In the genomic region with DNA sequence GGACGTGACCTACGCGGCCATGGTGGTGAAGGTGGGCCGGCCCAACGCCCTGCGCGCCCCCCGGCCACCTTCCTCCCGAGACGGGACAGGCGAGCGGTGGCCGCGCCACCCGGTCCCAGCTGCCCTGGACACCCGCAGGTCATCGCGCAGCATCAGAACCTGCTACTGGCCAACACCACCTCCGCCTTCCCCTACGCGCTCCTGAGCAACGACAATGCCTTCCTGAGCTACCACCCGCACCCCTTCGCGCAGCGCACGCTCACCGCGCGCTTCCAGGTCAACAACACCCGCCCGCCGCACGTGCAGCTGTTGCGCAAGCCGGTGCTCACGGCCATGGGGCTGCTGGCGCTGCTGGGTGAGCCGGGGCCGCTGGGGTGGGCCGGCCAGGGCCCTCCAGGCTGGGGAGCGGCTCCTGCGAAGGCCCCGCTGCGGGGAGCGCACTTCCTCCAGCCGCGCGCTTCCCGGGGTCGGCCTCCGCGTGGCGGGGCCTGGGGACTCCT, we compare ENCODE assay signal across 12 cellular contexts. TPM values are rescaled to one million over a fixed set of nuclear protein-coding genes. Genes with fewer than 3 reads are reported as not detected.
A peak's percentile ranks its signal among the peaks of the same experiment; 100 is the strongest.
DNase-seq lines count a peak whose midpoint lies in the region; ATAC-seq and TF ChIP-seq lines count a peak whose summit lies in the region.
"Had no signal": no experiment of that assay in that cellular context is flagged by ENCODE, and none has a peak within 500 bp of the region (broad histone marks: within the 10 kb centered on the region; RNA-seq: fewer than 3 reads in every experiment).

No MANE protein-coding gene starts in this region.

- no TSS peak for BruUV-seq in Caco-2 (replicated peaks; lab: Mats Ljungman, UMichigan)

- no peak overlapping the region for H3K9ac ChIP-seq in neuronal stem cell (ENCODE audit: low read depth, low read length, poor library complexity)

- peak overlapping the region; percentile 45 for H3K4me2 ChIP-seq in neuronal stem cell (ENCODE audit: insufficient read depth, low read length, poor library complexity, severe bottlenecking)

- H3K36me3 ChIP-seq in Caco-2 (ENCODE audit: control insufficient read depth, insufficient read depth, low read length), result no peaks in the 10 kb centered on the region
- H3K36me3 ChIP-seq in neuronal stem cell (replicated peaks in 1 of 2; ENCODE audit: control insufficient read depth in 2 of 2, insufficient read depth in 2 of 2, low read length in 2 of 2), result no peaks in the 10 kb centered on the region
- H3K36me3 ChIP-seq: esophagus squamous epithelium had no signal

- H3K18ac ChIP-seq in neuronal stem cell (ENCODE audit: low read length), result peak overlapping the region; percentile 90

- peak overlapping the region; percentile 92 for H4K8ac ChIP-seq in neuronal stem cell (ENCODE audit: low read depth, low read length)

- WGBS in right cardiac atrium, result 3% methylated on average over 54 of the region's 54 CpGs
- no CpG with 5 or more reads among the region's 54 CpGs for WGBS in neuronal stem cell (ENCODE audit: extremely low coverage in 2 of 2, insufficient read length in 2 of 2, insufficient replicate concordance in 1 of 2), 2 donors

- no peaks in the 10 kb centered on the region for H3K79me1 ChIP-seq in neuronal stem cell (ENCODE audit: low read depth, low read length)

- peaks cover 22% of the 10 kb centered on the region for H3K36me3 Mint-ChIP-seq in Caco-2 (ENCODE audit: insufficient read depth, unreplicated experiment)
- H3K36me3 Mint-ChIP-seq: CD4-positive, CD25-positive, alpha-beta regulatory T cell had no signal

- no peaks in the 10 kb centered on the region for H3K4me1 Mint-ChIP-seq in Caco-2 (ENCODE audit: low read depth, unreplicated experiment)

- H3K14ac ChIP-seq in neuronal stem cell (ENCODE audit: low read length), result peak overlapping the region; percentile 82

- peak overlapping the region; percentile 70 for H2AK5ac ChIP-seq in neuronal stem cell (ENCODE audit: low read depth, low read length)

- intact Hi-C loops in Caco-2 (cut with micrococcal nuclease; ENCODE audit: unreplicated experiment), result no loop called here
- intact Hi-C loops in right cardiac atrium (cut with DNase I), result no loop called here

- peak overlapping the region; percentile 92 for H2BK15ac ChIP-seq in neuronal stem cell (ENCODE audit: low read length)

- H3K9me3 ChIP-seq in Caco-2 (peaks cover 7% of the 10 kb centered on the region; the same call in 1 of the 2 replicates), right cardiac atrium (ENCODE audit: control insufficient read depth, low read length) (no peaks in the 10 kb centered on the region), neuronal stem cell (replicated peaks in 1 of 2; ENCODE audit: control insufficient read depth in 2 of 2, insufficient read depth in 1 of 2, low read depth in 1 of 2, low read length in 2 of 2) (peaks cover 6% of the 10 kb centered on the region in 2 donors)

- no peak for TF ChIP-seq CTCF in Caco-2 (IDR thresholded peaks at IDR 0.05; ENCODE audit: insufficient read depth in 1 of 2, low read depth in 1 of 2, low read length in 1 of 2, severe bottlenecking in 1 of 2, unreplicated experiment in 1 of 2)

- no peak overlapping the region for H3K27ac ChIP-seq in right cardiac atrium (ENCODE audit: low read length)
- H3K27ac ChIP-seq in neuronal stem cell (replicated peaks; ENCODE audit: low read length), result no peak overlapping the region
- H3K27ac ChIP-seq: esophagus squamous epithelium had no signal

- no peak overlapping the region for H2BK120ac ChIP-seq in neuronal stem cell (ENCODE audit: low read depth, low read length)

- no peak overlapping the region for H3K4me3 Mint-ChIP-seq in Caco-2 (ENCODE audit: unreplicated experiment)
- H3K4me3 Mint-ChIP-seq: CD4-positive, CD25-positive, alpha-beta regulatory T cell had no signal

- H2AFZ ChIP-seq in neuronal stem cell (ENCODE audit: low read length), result no peak overlapping the region

- H3K27ac Mint-ChIP-seq in Caco-2 (ENCODE audit: unreplicated experiment), result no peak overlapping the region
- H3K27ac Mint-ChIP-seq: CD4-positive, CD25-positive, alpha-beta regulatory T cell had no signal

- H2BK5ac ChIP-seq in neuronal stem cell (ENCODE audit: low read length), result peak overlapping the region; percentile 39

- H3K4me3 ChIP-seq in Caco-2 (ENCODE audit: low read depth, low read length), result peak overlapping the region; percentile 4; the same call in 1 of the 2 replicates
- H3K4me3 ChIP-seq in right cardiac atrium (ENCODE audit: low read length), result no peak overlapping the region
- peak overlapping the region in 1 of 2 donors; percentile 49 for H3K4me3 ChIP-seq in neuronal stem cell (ENCODE audit: low read length in 2 of 2)

- H3K27me3 ChIP-seq in Caco-2 (replicated peaks; ENCODE audit: control insufficient read depth, insufficient read depth, low read length) (no peaks in the 10 kb centered on the region), right cardiac atrium (ENCODE audit: control insufficient read depth, insufficient read depth) (no peaks in the 10 kb centered on the region), neuronal stem cell (ENCODE audit: control insufficient read depth in 3 of 3, insufficient read depth in 3 of 3, low read depth in 1 of 3, low read length in 3 of 3) (peaks cover 28 to 86% (median 82%) of the 10 kb centered on the region in 3 experiments)

- peaks cover 6% of the 10 kb centered on the region for H3K27me3 Mint-ChIP-seq in Caco-2 (ENCODE audit: insufficient read depth, unreplicated experiment)

- no peak for ATAC-seq in right cardiac atrium
- ATAC-seq in GM19328 (IDR thresholded peaks at IDR 0.05; ENCODE audit: unreplicated experiment), result no peak

- H3K4me1 ChIP-seq in Caco-2 (peaks cover 8% of the 10 kb centered on the region), right cardiac atrium (ENCODE audit: control insufficient read depth, insufficient read depth, low read length) (no peaks in the 10 kb centered on the region), neuronal stem cell (ENCODE audit: control insufficient read depth in 2 of 2, insufficient read depth in 1 of 2, low read depth in 1 of 2, low read length in 2 of 2) (peaks cover 7 to 9% of the 10 kb centered on the region in 2 donors)

- H2BK12ac ChIP-seq in neuronal stem cell (ENCODE audit: low read length), result no peak overlapping the region

- H3K4ac ChIP-seq in neuronal stem cell (ENCODE audit: low read length), result no peak overlapping the region

- CTCF ChIA-PET in Caco-2 (lab: Charles Lee), result no interaction called here

- peak in 1 of 2 experiments; percentile 49 for DNase-seq in Caco-2
- DNase-seq in NOMO-1 treated with DMSO at 0.1 percent for 48 hours (lab: John Stamatoyannopoulos, UW; ENCODE audit: unreplicated experiment), result peak; percentile 16
- DNase-seq in right cardiac atrium, result peak in 2 of 3 donors; percentile 65 to 71
- no peak for DNase-seq in neuronal stem cell (ENCODE audit: low spot score)
- DNase-seq in epidermal melanocyte (ENCODE audit: insufficient read length, low spot score), result no peak
- DNase-seq in SW480 (ENCODE audit: low spot score), result no peak
- DNase-seq in OCI-M1 (lab: John Stamatoyannopoulos, UW), result no peak
- DNase-seq: CD4-positive, CD25-positive, alpha-beta regulatory T cell; esophagus squamous epithelium; NCI-H1694 treated with DMSO at 0.1 percent for 48 hours had no signal

- no peak overlapping the region for H4K91ac ChIP-seq in neuronal stem cell (ENCODE audit: low read depth, low read length, poor library complexity)

- POLR2A ChIA-PET in Caco-2 (lab: Charles Lee), result no interaction called here

- peaks cover 8% of the 10 kb centered on the region for H3K9me3 Mint-ChIP-seq in Caco-2 (ENCODE audit: unreplicated experiment)

- H3K23ac ChIP-seq in neuronal stem cell (ENCODE audit: low read depth, low read length, poor library complexity), result peak overlapping the region; percentile 95

RNA-seq across cellular contexts. Expression of a gene that starts 9.0 kb away (rescaled TPM):
- total RNA-seq in Caco-2 (2022), result 8.7 and 9.6 TPM in 2 replicates
- total RNA-seq in right cardiac atrium, result under 1 TPM in 2 of 4 donors, not detected in 2; 0.36 to 0.37 TPM
- polyA plus RNA-seq in right cardiac atrium, result 0.34 TPM
- polyA plus RNA-seq in neuronal stem cell (2013, experiment 1 of 2), result 0.13 TPM
- 0.15 TPM for polyA plus RNA-seq in neuronal stem cell (2013, experiment 2 of 2)
- total RNA-seq: esophagus squamous epithelium, skeletal muscle tissue had no signal

RNA-seq across cellular contexts. Expression of a gene that starts 9.2 kb away (rescaled TPM):
- total RNA-seq in Caco-2 (2022) (25.4 and 26.0 TPM in 2 replicates), right cardiac atrium (10 to 100 TPM; 17.4 to 21.7 (median 20.3) TPM)
- 19.2 TPM for polyA plus RNA-seq in right cardiac atrium
- polyA plus RNA-seq in neuronal stem cell (2013, experiment 1 of 2), result 67.8 TPM
- polyA plus RNA-seq in neuronal stem cell (2013, experiment 2 of 2), result 66.3 TPM

RNA-seq across cellular contexts. Expression of a gene that starts 15.3 kb away (rescaled TPM):
- total RNA-seq in Caco-2 (2022) (26.4 and 26.9 TPM in 2 replicates), right cardiac atrium (10 to 100 TPM; 14.7 to 17.4 (median 17.1) TPM)
- polyA plus RNA-seq in right cardiac atrium, result 8.5 TPM
- polyA plus RNA-seq in neuronal stem cell (2013, experiment 1 of 2), result 6.9 TPM
- polyA plus RNA-seq in neuronal stem cell (2013, experiment 2 of 2), result 5.7 TPM

RNA-seq across cellular contexts. Expression of a gene that starts 28.8 kb away (rescaled TPM):
- total RNA-seq in Caco-2 (2022), result 13.9 and 14.1 TPM in 2 replicates
- 1 to 10 TPM; 4.5 to 4.9 (median 4.6) TPM for total RNA-seq in right cardiac atrium
- polyA plus RNA-seq in right cardiac atrium, result 3.6 TPM
- 5.4 TPM for polyA plus RNA-seq in neuronal stem cell (2013, experiment 1 of 2)
- 5.2 TPM for polyA plus RNA-seq in neuronal stem cell (2013, experiment 2 of 2)

Comparison
In these comparisons a context has a peak if more than half of its experiments do, and no peak if none do; other contexts are left out.
1. DNase-seq: peak in NOMO-1 treated with DMSO at 0.1 percent for 48 hours (single experiment) and right cardiac atrium (2 of 3); none in neuronal stem cell (single experiment), epidermal melanocyte (single experiment), SW480 (single experiment) and OCI-M1 (single experiment).